Comparison of ENCODE assay signal across 6 cellular contexts in the genomic region with DNA sequence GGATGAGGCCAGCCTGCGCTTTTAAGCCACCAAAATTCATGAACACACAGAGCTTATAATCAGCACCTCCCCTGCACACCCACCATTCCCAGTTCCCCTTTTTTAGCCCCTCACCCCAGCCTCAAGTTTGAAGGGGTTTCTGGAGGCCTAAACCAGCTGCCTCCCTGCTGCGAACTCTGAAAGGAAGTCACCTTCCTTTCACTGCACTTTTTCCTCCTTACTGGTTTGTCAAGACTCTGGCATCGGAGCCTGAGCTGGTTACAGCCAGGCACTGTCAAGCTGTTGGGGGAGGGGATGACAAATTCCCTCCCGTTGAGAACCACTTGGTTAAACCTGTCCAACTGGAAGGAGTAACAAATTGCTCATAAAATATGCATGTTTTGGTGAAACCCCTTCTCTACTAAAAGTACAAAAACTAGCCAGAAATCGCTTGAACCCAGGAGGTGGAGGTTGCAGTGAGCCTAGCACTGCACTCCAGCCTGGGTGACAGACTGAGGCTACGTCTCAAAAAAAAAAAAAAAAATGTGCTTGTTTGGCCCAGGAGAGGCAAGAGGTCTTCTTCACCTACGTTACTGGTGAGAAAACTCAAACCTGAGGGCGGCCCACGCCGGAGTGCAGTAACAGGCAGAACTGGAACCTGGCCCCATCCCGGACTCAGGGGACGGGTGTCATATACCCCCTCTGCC. TPM values are rescaled to one million over a fixed set of nuclear protein-coding genes. Genes with fewer than 3 reads are reported as not detected.
DNase-seq lines count a peak whose midpoint lies in the region; ATAC-seq and TF ChIP-seq lines count a peak whose summit lies in the region.

No MANE protein-coding gene starts in this region.

- no peaks in the 10 kb centered on the region for H3K27me3 Mint-ChIP-seq in T-helper 17 cell

- CTCF ChIA-PET in AG04450 (lab: Charles Lee) (interaction anchor here (0.5 to 2.1 kb wide), 2 partner anchors 19 to 25 kb away, joined by 4 to 5 read pairs; a partner anchor contains a TSS), HEK293T (lab: Yijun Ruan, JAX) (interaction anchor here (0.6 to 1.2 kb wide), 4 partner anchors 30 to 78 kb away, joined by 3 to 5 read pairs (median 4); no protein-coding TSS in a partner anchor)

- H3K9me3 ChIP-seq in AG04450 (ENCODE audit: control insufficient read depth, insufficient read depth, low read length) (no peaks in the 10 kb centered on the region; the same call in 1 of the 2 replicates), T-helper 17 cell (ENCODE audit: control insufficient read depth, low read length, poor library complexity, severe bottlenecking) (no peaks in the 10 kb centered on the region)

- POLR2A ChIA-PET in AG04450 (lab: Yijun Ruan, JAX): interaction anchor here (0.6 kb wide), 2 partner anchors 17 to 249 kb away, joined by 3 to 7 read pairs; no protein-coding TSS in a partner anchor
- POLR2A ChIA-PET in HEK293T (lab: Yijun Ruan, JAX): interaction anchor here (0.5 to 1.9 kb wide), 3 partner anchors 9 to 416 kb away, joined by 3 to 8 read pairs (median 4); no protein-coding TSS in a partner anchor

- DNase-seq in AG04450 (ENCODE audit: low read depth, low spot score) (no peak), T-helper 17 cell (no peak), kidney epithelial cell (ENCODE audit: low read depth) (peak; percentile 44), HEK293T (ENCODE audit: extremely low spot score) (no peak)

- peak overlapping the region; percentile 3; the same call in 1 of the 2 replicates for H3K4me3 ChIP-seq in AG04450 (ENCODE audit: low read depth, low read length)
- H3K4me3 ChIP-seq in kidney epithelial cell (ENCODE audit: low read depth, low read length): no peak overlapping the region

- no peak overlapping the region for H3K27ac ChIP-seq in AG04450 (ENCODE audit: low read depth, low read length)

- TF ChIP-seq CTCF in AG04450 (IDR thresholded peaks at IDR 0.05; ENCODE audit: low read depth, low read length) (no peak), kidney epithelial cell (IDR thresholded peaks at IDR 0.05; ENCODE audit: insufficient read depth, low read length, poor library complexity, severe bottlenecking) (no peak)

- H3K27me3 ChIP-seq in AG04450 (ENCODE audit: control insufficient read depth, insufficient read depth, low read length): no peaks in the 10 kb centered on the region
- H3K27me3 ChIP-seq in kidney epithelial cell (ENCODE audit: control insufficient read depth, insufficient read depth, low read length): no peaks in the 10 kb centered on the region

- H3K27ac Mint-ChIP-seq in T-helper 17 cell: peak overlapping the region; percentile 83

- peak overlapping the region; percentile 49 for H3K4me3 Mint-ChIP-seq in T-helper 17 cell

- peaks cover 9% of the 10 kb centered on the region for H3K4me1 Mint-ChIP-seq in T-helper 17 cell

- no peaks in the 10 kb centered on the region for H3K36me3 Mint-ChIP-seq in T-helper 17 cell (ENCODE audit: low read depth)

- H3K36me3 ChIP-seq in kidney epithelial cell (ENCODE audit: control insufficient read depth, insufficient read depth, low read length): no peaks in the 10 kb centered on the region

- ATAC-seq in GM21390 (IDR thresholded peaks at IDR 0.05; ENCODE audit: unreplicated experiment) (peak; percentile 25), T-helper 17 cell (no peak), GM18511 (IDR thresholded peaks at IDR 0.05; ENCODE audit: unreplicated experiment) (no peak)

TF ChIP-seq in HEK293T, 16 proteins besides CTCF, POLR2A, EP300 and RAD21:
- TF ChIP-seq BHLHE40 (IDR thresholded peaks at IDR 0.05; ENCODE audit: borderline replicate concordance) (no peak), ZNF384 (IDR thresholded peaks at IDR 0.05) (no peak), SUZ12 (IDR thresholded peaks at IDR 0.05) (no peak), L3MBTL2 (conservative IDR thresholded peaks at IDR 0.05) (no peak), FOXM1 (IDR thresholded peaks at IDR 0.05; ENCODE audit: borderline replicate concordance) (no peak), FOXK2 (IDR thresholded peaks at IDR 0.05) (no peak)
TF ChIP-seq in HEK293T: peak in this region for 0.

RNA-seq across cellular contexts. Expression of a gene that starts 0.7 kb away (rescaled TPM):
- 0.35 and 0.55 TPM in 2 replicates for polyA plus RNA-seq in AG04450 (2011; rRNA removed)
- polyA minus RNA-seq in AG04450 (2011; rRNA and poly(A)+ RNA removed): 0.17 and 0.37 TPM in 2 replicates
- total RNA-seq in T-helper 17 cell (1 to 10 TPM; 6.4 to 8.5 TPM), kidney epithelial cell (1.8 and 8.6 TPM in 2 replicates)

RNA-seq across cellular contexts. Expression of a gene that starts 0.7 kb away (rescaled TPM):
- polyA plus RNA-seq in AG04450 (2011; rRNA removed): 6.7 and 10.7 TPM in 2 replicates
- 9.7 and 12.6 TPM in 2 replicates for polyA minus RNA-seq in AG04450 (2011; rRNA and poly(A)+ RNA removed)
- 10 to 100 TPM; 19.2 to 20.7 TPM for total RNA-seq in T-helper 17 cell
- total RNA-seq in kidney epithelial cell: 167 and 178 TPM in 2 replicates

RNA-seq across cellular contexts. Expression of a gene that starts 19.2 kb away (rescaled TPM):
- polyA plus RNA-seq in AG04450 (2011; rRNA removed): 30.8 and 54.5 TPM in 2 replicates
- polyA minus RNA-seq in AG04450 (2011; rRNA and poly(A)+ RNA removed): 8.1 TPM in 2 replicates
- 100 to 1,000 TPM; 121 to 125 TPM for total RNA-seq in T-helper 17 cell
- 54.1 and 66.7 TPM in 2 replicates for total RNA-seq in kidney epithelial cell

RNA-seq across cellular contexts. Expression of a gene that starts 36.4 kb away (rescaled TPM):
- 22.9 and 32.0 TPM in 2 replicates for polyA plus RNA-seq in AG04450 (2011; rRNA removed)
- polyA minus RNA-seq in AG04450 (2011; rRNA and poly(A)+ RNA removed): 19.0 and 38.3 TPM in 2 replicates
- 100 to 1,000 TPM; 110 to 117 TPM for total RNA-seq in T-helper 17 cell
- total RNA-seq in kidney epithelial cell: 95.8 and 105 TPM in 2 replicates

RNA-seq across cellular contexts. Expression of a gene that starts 41.1 kb away (rescaled TPM):
- polyA plus RNA-seq in AG04450 (2011; rRNA removed): 3.4 and 4.4 TPM in 2 replicates
- 2.7 and 3.0 TPM in 2 replicates for polyA minus RNA-seq in AG04450 (2011; rRNA and poly(A)+ RNA removed)
- total RNA-seq in T-helper 17 cell: 10 to 100 TPM; 37.9 to 46.5 TPM
- 11.4 and 15.3 TPM in 2 replicates for total RNA-seq in kidney epithelial cell
